Comparison of ENCODE assay signal across 7 cellular contexts in genomic region chr2:155310589-155310988, GRCh38.
DNase-seq lines count a peak whose midpoint lies in the region; ATAC-seq, FAIRE-seq and TF ChIP-seq lines count a peak whose summit lies in the region.

No MANE protein-coding gene starts in this region.

- no peaks in the 10 kb centered on the region for H3K79me2 ChIP-seq in parathyroid adenoma

- no peaks in the 10 kb centered on the region for H3K27me3 ChIP-seq in parathyroid adenoma (ENCODE audit: control insufficient read depth, insufficient read depth, low read length)

- no peak overlapping the region for H3K27ac ChIP-seq in parathyroid adenoma

- peak; percentile 91 for FAIRE-seq in endometrium (lab: Jason Lieb, UNC)

- peak; percentile 39 for DNase-seq in NCI-H774 (lab: John Stamatoyannopoulos, UW)
- DNase-seq in T1000 (lab: John Stamatoyannopoulos, UW), result no peak
- no peak for DNase-seq in NK-92 treated with Interleukin-12 subunit alpha and Interleukin-12 subunit beta, amount 100 ng/mL, for 24 hours (lab: John Stamatoyannopoulos, UW)

- no peaks in the 10 kb centered on the region for H3K36me3 ChIP-seq in parathyroid adenoma (ENCODE audit: control insufficient read depth, insufficient read depth, low read length)

- no peaks in the 10 kb centered on the region for H3K4me1 ChIP-seq in parathyroid adenoma

- no peaks in the 10 kb centered on the region for H3K9me3 ChIP-seq in parathyroid adenoma (ENCODE audit: control insufficient read depth, low read length)

- H3K4me3 ChIP-seq in parathyroid adenoma (ENCODE audit: low read depth, low read length), result no peak overlapping the region

- TF ChIP-seq CTCF in parathyroid adenoma (IDR thresholded peaks at IDR 0.05), result peak; percentile 25

- ATAC-seq in GM18517 (IDR thresholded peaks at IDR 0.05; ENCODE audit: unreplicated experiment), result peak; percentile 74
- peak; percentile 59 for ATAC-seq in HG03139 (IDR thresholded peaks at IDR 0.05; ENCODE audit: unreplicated experiment)

- H2AFZ ChIP-seq in parathyroid adenoma, result no peak overlapping the region

- H3K9ac ChIP-seq in parathyroid adenoma, result no peak overlapping the region

- H3K4me2 ChIP-seq in parathyroid adenoma (ENCODE audit: low read length), result no peak overlapping the region
